Comparison of ENCODE assay signal across 16 cellular contexts in genomic region chr3:115975796-115976195, GRCh38.
DNase-seq lines count a peak whose midpoint lies in the region; ATAC-seq, FAIRE-seq and TF ChIP-seq lines count a peak whose summit lies in the region.
"Had no signal": no experiment of that assay in that cellular context is flagged by ENCODE, and none has a peak within 500 bp of the region (broad histone marks: within the 10 kb centered on the region; RNA-seq: fewer than 3 reads in every experiment).

No MANE protein-coding gene starts in this region.

- intact Hi-C loops in head of caudate nucleus (cut with DNase I) (no loop called here), HepG2 (cut with micrococcal nuclease; ENCODE audit: unreplicated experiment) (no loop called here)

- no peaks in the 10 kb centered on the region for H3K9me3 ChIP-seq in osteoblast (ENCODE audit: low read depth, low read length)
- H3K9me3 ChIP-seq in HepG2 (ENCODE audit: low read length): no peaks in the 10 kb centered on the region
- H3K9me3 ChIP-seq: HAP-1 had no signal

- CTCF ChIA-PET in HepG2 (lab: Yijun Ruan, JAX; ENCODE audit: low intra/inter-chr PET ratio, low total read pairs): no interaction called here

- TF ChIP-seq EP300 in HepG2 (IDR thresholded peaks at IDR 0.05; ENCODE audit: low read depth in 2 of 2, low read length in 2 of 2): no peak
- TF ChIP-seq EP300 in HepG2 (CRISPR knock-in tag; IDR thresholded peaks at IDR 0.05; ENCODE audit: borderline replicate concordance): no peak

- no peak overlapping the region for H3K4me3 ChIP-seq in osteoblast (ENCODE audit: insufficient read depth, low read length)
- H3K4me3 ChIP-seq in HepG2 (replicated peaks in 1 of 3; ENCODE audit: insufficient read depth in 1 of 3, low read depth in 2 of 3, low read length in 3 of 3): no peak overlapping the region
- H3K4me3 ChIP-seq: HAP-1 had no signal

- no peak for TF ChIP-seq RAD21 in HepG2 (CRISPR knock-in tag; IDR thresholded peaks at IDR 0.05)

- peak overlapping the region; percentile 65 for H3K4me2 ChIP-seq in osteoblast (ENCODE audit: insufficient read depth, low read length)
- H3K4me2 ChIP-seq in HepG2 (ENCODE audit: low read depth, low read length): no peak overlapping the region

- DNase-seq in chondrocyte (ENCODE audit: low spot score) (no peak), osteoblast (ENCODE audit: insufficient read length, low spot score, missing footprints) (no peak), head of caudate nucleus (no peak), omental fat pad (ENCODE audit: low spot score) (no peak), HepG2 (ENCODE audit: low spot score) (no peak)
- DNase-seq in activated effector memory CD4-positive, alpha-beta T cell treated with Interleukin-2 at 50 U/mL for 16 hours: no peak
- DNase-seq: Karpas-422, NCI-H1930, NCI-H2171, NCI-H774, SIG-M5 had no signal

- no peaks in the 10 kb centered on the region for H3K27me3 Mint-ChIP-seq in chondrocyte (ENCODE audit: low read depth)

- no peaks in the 10 kb centered on the region for H3K36me3 Mint-ChIP-seq in chondrocyte (ENCODE audit: low read depth)

- POLR2A ChIA-PET in HepG2 (lab: Yijun Ruan, JAX): no interaction called here

- peaks cover 15% of the 10 kb centered on the region for H3K4me1 Mint-ChIP-seq in chondrocyte (ENCODE audit: low read depth)

- H3K4me1 ChIP-seq in osteoblast (ENCODE audit: insufficient read depth, low read length): peaks cover 9% of the 10 kb centered on the region
- peaks cover 9% of the 10 kb centered on the region; the same call in 1 of the 2 replicates for H3K4me1 ChIP-seq in HepG2 (ENCODE audit: insufficient read depth, low read length)
- H3K4me1 ChIP-seq: HAP-1 had no signal

- no peak for TF ChIP-seq CTCF in chondrocyte (IDR thresholded peaks at IDR 0.05)
- no peak for TF ChIP-seq CTCF in osteoblast (IDR thresholded peaks at IDR 0.05; ENCODE audit: extremely low read depth, low read depth, low read length)
- no peak for TF ChIP-seq CTCF in omental fat pad (IDR thresholded peaks at IDR 0.05)
- no peak for TF ChIP-seq CTCF in HepG2 (CRISPR knock-in tag; IDR thresholded peaks at IDR 0.05)

- no peaks in the 10 kb centered on the region for H3K9me3 Mint-ChIP-seq in chondrocyte (ENCODE audit: low read depth)

- no TSS peak for BruUV-seq in HepG2 (replicated peaks; lab: Mats Ljungman, UMichigan)

- no peaks in the 10 kb centered on the region for H4K20me1 ChIP-seq in osteoblast (ENCODE audit: insufficient read depth, low read length)
- H4K20me1 ChIP-seq in HepG2 (ENCODE audit: insufficient read depth, low read length): no peaks in the 10 kb centered on the region

- no peak overlapping the region for H2AFZ ChIP-seq in osteoblast (ENCODE audit: low read length)
- no peak overlapping the region for H2AFZ ChIP-seq in HepG2 (ENCODE audit: low read length)

- H3K27ac ChIP-seq in osteoblast (ENCODE audit: low read depth, low read length): peak overlapping the region; percentile 19
- no peak overlapping the region for H3K27ac ChIP-seq in HepG2 (ENCODE audit: extremely low read length, insufficient read depth, low read length)

- peak; percentile 26 for ATAC-seq in GM18511 (IDR thresholded peaks at IDR 0.05; ENCODE audit: unreplicated experiment)
- peak; percentile 13 for ATAC-seq in HG03066 (IDR thresholded peaks at IDR 0.05; ENCODE audit: low read depth, unreplicated experiment)
- no peak for ATAC-seq in omental fat pad (ENCODE audit: low FRiP score)
- no peak for ATAC-seq in HepG2

- in situ Hi-C loops in HepG2 (cut with HindIII; ENCODE audit: extremely low pct_ligation_motif_present, low pct_unique_long_range_greater_than_20kb): no loop called here

- TF ChIP-seq POLR2A in HepG2 (IDR thresholded peaks at IDR 0.05; ENCODE audit: insufficient read depth in 1 of 2, low read depth in 2 of 2, low read length in 2 of 2): no peak

- H3K27me3 ChIP-seq in osteoblast (ENCODE audit: insufficient read depth, low read length) (no peaks in the 10 kb centered on the region), HepG2 (ENCODE audit: control insufficient read depth in 1 of 2, insufficient read depth in 2 of 2, low read length in 2 of 2) (no peaks in the 10 kb centered on the region)

- peak overlapping the region; percentile 43 for H3K27ac Mint-ChIP-seq in chondrocyte (ENCODE audit: unreplicated experiment)

- FAIRE-seq in HepG2 (lab: Jason Lieb, UNC): no peak
- FAIRE-seq: A204.1, G401.6 had no signal

- H3K9ac ChIP-seq in HepG2 (ENCODE audit: insufficient read depth, low read depth, low read length): no peak overlapping the region

- H3K79me2 ChIP-seq in osteoblast (ENCODE audit: insufficient read depth, low read length) (no peaks in the 10 kb centered on the region), HepG2 (ENCODE audit: insufficient read depth, low read length) (no peaks in the 10 kb centered on the region)

- H3K4me3 Mint-ChIP-seq in chondrocyte (ENCODE audit: unreplicated experiment): no peak overlapping the region

- H3K36me3 ChIP-seq in osteoblast (ENCODE audit: insufficient read depth, low read length): no peaks in the 10 kb centered on the region
- no peaks in the 10 kb centered on the region for H3K36me3 ChIP-seq in HepG2 (replicated peaks in 1 of 2; ENCODE audit: control insufficient read depth in 1 of 2, insufficient read depth in 2 of 2, low read length in 2 of 2)
- H3K36me3 ChIP-seq: HAP-1 had no signal

- 0% methylated on average over 1 of the region's 1 CpG for WGBS in HepG2 (ENCODE audit: low lambda C conversion rate)

TF ChIP-seq in HepG2, 621 proteins besides CTCF, POLR2A, EP300 and RAD21:
- TF ChIP-seq ZNF556 (CRISPR knock-in tag; IDR thresholded peaks at IDR 0.05; ENCODE audit: borderline replicate concordance): no peak

Comparison
In these comparisons a context has a peak if more than half of its experiments do, and no peak if none do; other contexts are left out.
1. ATAC-seq: peak in GM18511 (single experiment) and HG03066 (single experiment); none in omental fat pad (single experiment) and HepG2 (single experiment).